ENCODE assay signal across 18 cellular contexts in genomic region chr1:229718177-229718576, GRCh38.
DNase-seq lines count a peak whose midpoint lies in the region; ATAC-seq and TF ChIP-seq lines count a peak whose summit lies in the region.
"Had no signal": no experiment of that assay in that cellular context is flagged by ENCODE, and none has a peak within 500 bp of the region (broad histone marks: within the 10 kb centered on the region; RNA-seq: fewer than 3 reads in every experiment).

No MANE protein-coding gene starts in this region.

- H3K4me1 Mint-ChIP-seq in GM23338: peaks cover 25% of the 10 kb centered on the region
- H3K4me1 Mint-ChIP-seq: CD4-positive, alpha-beta memory T cell; IgD-negative memory B cell; T-cell had no signal

- H3K23ac ChIP-seq in mesenchymal stem cell (ENCODE audit: low read length in 2 of 2): no peak overlapping the region

- H3K9ac ChIP-seq in MM.1S (ENCODE audit: low read length): no peak overlapping the region
- no peak overlapping the region for H3K9ac ChIP-seq in mesenchymal stem cell (ENCODE audit: low read length)
- H3K9ac ChIP-seq in skeletal muscle tissue (ENCODE audit: low read depth in 1 of 3, low read length in 3 of 3): no peak overlapping the region

- H4K20me1 ChIP-seq in GM23338 (replicated peaks; ENCODE audit: insufficient read depth) (no peaks in the 10 kb centered on the region), MM.1S (ENCODE audit: insufficient read depth, low read length) (no peaks in the 10 kb centered on the region)

- H2AFZ ChIP-seq in GM23338 (peak overlapping the region; percentile 23; the same call in 1 of the 2 replicates), MM.1S (ENCODE audit: low read length) (peak overlapping the region; percentile 28; the same call in 1 of the 2 replicates), mesenchymal stem cell (ENCODE audit: low read depth, low read length) (no peak overlapping the region)

- H3K79me1 ChIP-seq in mesenchymal stem cell (replicated peaks; ENCODE audit: low read length, poor library complexity, severe bottlenecking): no peaks in the 10 kb centered on the region

- H3K36me3 Mint-ChIP-seq in GM23338 (ENCODE audit: low read depth): peaks cover 16% of the 10 kb centered on the region; the same call in 2 of the 3 replicates
- H3K36me3 Mint-ChIP-seq: CD4-positive, alpha-beta memory T cell had no signal

- DNase-seq in GM23338 (ENCODE audit: low spot score): no peak
- DNase-seq in MM.1S: no peak
- DNase-seq in mesenchymal stem cell: no peak
- DNase-seq in upper lobe of right lung: no peak
- DNase-seq: CD4-positive, alpha-beta memory T cell; Kasumi-1; NCI-H1092; NCI-H1436; NCI-H187 treated with DMSO at 0.1 percent for 48 hours; NCI-H2107; NCI-H446 treated with DMSO at 0.1 percent for 48 hours; SIG-M5; T-cell had no signal

- H4K8ac ChIP-seq in mesenchymal stem cell (ENCODE audit: low read length): no peak overlapping the region

- H2BK15ac ChIP-seq in mesenchymal stem cell (ENCODE audit: low read depth, poor library complexity, severe bottlenecking): no peak overlapping the region

- H3K9me2 ChIP-seq in GM23338 (ENCODE audit: insufficient read depth) (no peaks in the 10 kb centered on the region; the same call in 1 of the 2 replicates), MM.1S (replicated peaks; ENCODE audit: insufficient read depth, low read length) (no peaks in the 10 kb centered on the region)

- H3K4me3 ChIP-seq in GM23338 (no peak overlapping the region), MM.1S (ENCODE audit: low read length) (no peak overlapping the region), mesenchymal stem cell (ENCODE audit: insufficient read depth in 1 of 2, low read depth in 1 of 2, low read length in 2 of 2) (no peak overlapping the region), skeletal muscle tissue (ENCODE audit: low read length in 3 of 3) (peak overlapping the region in 2 of 3 donors; percentile 52 to 57), upper lobe of right lung (no peak overlapping the region)

- H2AK5ac ChIP-seq in mesenchymal stem cell (ENCODE audit: low read length, severe bottlenecking): peak overlapping the region; percentile 79

- no peak overlapping the region for H3K27ac Mint-ChIP-seq in GM23338
- H3K27ac Mint-ChIP-seq: CD4-positive, alpha-beta memory T cell; T-cell had no signal

- H3K27me3 Mint-ChIP-seq in GM23338 (ENCODE audit: insufficient read depth, low read depth, poor library complexity): peaks cover 3% of the 10 kb centered on the region

- no peak overlapping the region for H3K18ac ChIP-seq in mesenchymal stem cell (ENCODE audit: low read depth in 1 of 2, low read length in 2 of 2)

- no peak overlapping the region for H3K27ac ChIP-seq in GM23338 (ENCODE audit: low read depth)
- no peak overlapping the region for H3K27ac ChIP-seq in MM.1S (ENCODE audit: low read length)
- H3K27ac ChIP-seq in mesenchymal stem cell (ENCODE audit: low read length, poor library complexity, severe bottlenecking): no peak overlapping the region
- no peak overlapping the region for H3K27ac ChIP-seq in skeletal muscle tissue (ENCODE audit: low read depth, low read length)
- H3K27ac ChIP-seq in upper lobe of right lung: no peak overlapping the region

- H2BK120ac ChIP-seq in mesenchymal stem cell (ENCODE audit: low read depth, low read length): no peak overlapping the region

- H4K91ac ChIP-seq in mesenchymal stem cell (ENCODE audit: low read length): no peak overlapping the region

- H2BK12ac ChIP-seq in mesenchymal stem cell (ENCODE audit: low read length in 2 of 2): no peak overlapping the region

- H3K4me2 ChIP-seq in GM23338 (no peak overlapping the region), MM.1S (ENCODE audit: low read depth, low read length) (peak overlapping the region; percentile 29; the same call in 1 of the 2 replicates), mesenchymal stem cell (ENCODE audit: low read length, poor library complexity, severe bottlenecking) (no peak overlapping the region)

- H3K4me1 ChIP-seq in GM23338 (ENCODE audit: insufficient read depth) (peaks cover 12% of the 10 kb centered on the region), MM.1S (ENCODE audit: low read length) (no peaks in the 10 kb centered on the region), mesenchymal stem cell (ENCODE audit: control insufficient read depth, insufficient read depth, low read depth, low read length) (peaks cover 7% of the 10 kb centered on the region), skeletal muscle tissue (ENCODE audit: control insufficient read depth in 3 of 3, insufficient read depth in 3 of 3, low read length in 3 of 3) (no peaks in the 10 kb centered on the region), upper lobe of right lung (no peaks in the 10 kb centered on the region)

- H3K27me3 ChIP-seq in GM23338 (ENCODE audit: insufficient read depth) (no peaks in the 10 kb centered on the region), MM.1S (replicated peaks; ENCODE audit: insufficient read depth, low read length) (no peaks in the 10 kb centered on the region), mesenchymal stem cell (ENCODE audit: control insufficient read depth in 1 of 2, insufficient read depth in 1 of 2, low read length in 2 of 2) (no peaks in the 10 kb centered on the region), skeletal muscle tissue (ENCODE audit: control insufficient read depth in 3 of 3, insufficient read depth in 3 of 3, low read length in 3 of 3) (no peaks in the 10 kb centered on the region), upper lobe of right lung (no peaks in the 10 kb centered on the region)

- H3K79me2 ChIP-seq in GM23338 (replicated peaks; ENCODE audit: insufficient read depth) (no peaks in the 10 kb centered on the region), MM.1S (ENCODE audit: low read length) (no peaks in the 10 kb centered on the region)

- no peak overlapping the region for H3K14ac ChIP-seq in mesenchymal stem cell (ENCODE audit: low read length in 2 of 2)

- no peak overlapping the region for H3K4ac ChIP-seq in mesenchymal stem cell (ENCODE audit: low read depth in 1 of 2, low read length in 2 of 2)

- H3F3A ChIP-seq in GM23338 (replicated peaks; ENCODE audit: low read depth) (0 out of 2 replicates have a peak, but pooled peaks cover 3% of the 10 kb centered on the region), MM.1S (ENCODE audit: insufficient read depth, low read length) (no peaks in the 10 kb centered on the region)

- ATAC-seq in GM23338 (no peak), upper lobe of right lung (no peak), HG03280 (IDR thresholded peaks at IDR 0.05; ENCODE audit: unreplicated experiment) (no peak), HG02981 (IDR thresholded peaks at IDR 0.05; ENCODE audit: unreplicated experiment) (no peak)
- ATAC-seq: HCT116, T-cell had no signal

- WGBS in mesenchymal stem cell: 93% methylated on average over 3 of the region's 5 CpGs

- H3K36me3 ChIP-seq in GM23338 (ENCODE audit: insufficient read depth): no peaks in the 10 kb centered on the region
- H3K36me3 ChIP-seq in MM.1S (replicated peaks; ENCODE audit: insufficient read depth, low read length): no peaks in the 10 kb centered on the region
- no peaks in the 10 kb centered on the region for H3K36me3 ChIP-seq in mesenchymal stem cell (ENCODE audit: control insufficient read depth in 1 of 2, insufficient read depth in 2 of 2, low read depth in 1 of 2, low read length in 2 of 2)
- no peaks in the 10 kb centered on the region for H3K36me3 ChIP-seq in skeletal muscle tissue (ENCODE audit: control insufficient read depth in 3 of 3, insufficient read depth in 3 of 3, low read length in 3 of 3)
- H3K36me3 ChIP-seq in upper lobe of right lung: no peaks in the 10 kb centered on the region

- H3K4me3 Mint-ChIP-seq in GM23338: no peak overlapping the region
- H3K4me3 Mint-ChIP-seq: CD4-positive, alpha-beta memory T cell; IgD-negative memory B cell; T-cell had no signal

- H3K9me3 ChIP-seq in MM.1S (replicated peaks; ENCODE audit: insufficient read depth, low read length): no peaks in the 10 kb centered on the region
- H3K9me3 ChIP-seq in mesenchymal stem cell (ENCODE audit: control insufficient read depth, low read length): peaks cover 6% of the 10 kb centered on the region
- no peaks in the 10 kb centered on the region for H3K9me3 ChIP-seq in skeletal muscle tissue (ENCODE audit: control insufficient read depth in 3 of 3, low read length in 3 of 3)
- H3K9me3 ChIP-seq in upper lobe of right lung: no peaks in the 10 kb centered on the region

- peaks cover 18% of the 10 kb centered on the region for H3K9me3 Mint-ChIP-seq in GM23338

- TF ChIP-seq CTCF in GM23338 (conservative IDR thresholded peaks at IDR 0.05; ENCODE audit: low read depth in 2 of 2) (no peak), MM.1S (IDR thresholded peaks at IDR 0.05; ENCODE audit: low read length) (no peak), upper lobe of right lung (IDR thresholded peaks at IDR 0.05) (no peak)

- intact Hi-C loops in upper lobe of right lung (cut with DNase I): no loop called here

- H2BK5ac ChIP-seq in mesenchymal stem cell (ENCODE audit: low read depth, low read length, poor library complexity, severe bottlenecking): no peak overlapping the region

TF ChIP-seq in GM23338, 12 proteins besides CTCF, POLR2A, EP300 and RAD21 (continues in another document):
- TF ChIP-seq ETS1 (IDR thresholded peaks at IDR 0.05): no peak
- no peak for TF ChIP-seq EZH2 (IDR thresholded peaks at IDR 0.05; ENCODE audit: low read depth, unreplicated experiment)
- TF ChIP-seq STAT1 (IDR thresholded peaks at IDR 0.05; ENCODE audit: unreplicated experiment): no peak

Comparison
In these comparisons a context has a peak if more than half of its experiments do, and no peak if none do; other contexts are left out.
1. H3K4me3 ChIP-seq: peak in skeletal muscle tissue (2 of 3); none in GM23338 (single experiment), MM.1S (single experiment), mesenchymal stem cell (0 of 2) and upper lobe of right lung (single experiment).